Comparison of ENCODE assay signal across 17 cellular contexts in the genomic region with DNA sequence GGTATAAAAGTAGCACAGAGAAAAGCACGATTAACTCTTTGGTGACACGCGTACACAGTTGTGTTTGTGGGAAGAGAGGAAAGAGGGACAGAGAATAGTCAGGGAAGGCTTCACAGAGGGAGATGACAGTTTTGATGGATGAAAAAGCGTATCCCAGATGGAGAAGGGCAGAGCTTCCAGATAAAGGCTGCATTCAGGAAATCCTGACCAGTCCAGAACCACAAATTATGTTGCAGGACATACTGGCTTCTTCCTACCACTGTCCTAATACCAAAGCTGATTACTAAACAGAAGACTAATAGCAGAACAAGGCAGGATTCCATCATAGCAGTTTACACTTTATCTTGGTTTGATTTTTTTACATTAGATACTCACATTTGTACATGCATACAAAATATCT. TPM values are rescaled to one million over a fixed set of nuclear protein-coding genes. Genes with fewer than 3 reads are reported as not detected.
DNase-seq lines count a peak whose midpoint lies in the region; ATAC-seq and TF ChIP-seq lines count a peak whose summit lies in the region.
"Had no signal": no experiment of that assay in that cellular context is flagged by ENCODE, and none has a peak within 500 bp of the region (broad histone marks: within the 10 kb centered on the region; RNA-seq: fewer than 3 reads in every experiment).

No MANE protein-coding gene starts in this region.

- H3K36me3 ChIP-seq in neutrophil: peaks cover 61% of the 10 kb centered on the region

- H3K27ac Mint-ChIP-seq in HFFc6 (peak overlapping the region; percentile 43), T-helper 17 cell (no peak overlapping the region)
- H3K27ac Mint-ChIP-seq in effector memory CD8-positive, alpha-beta T cell: no peak overlapping the region
- H3K27ac Mint-ChIP-seq: B cell had no signal

- no peak overlapping the region for H3K4me3 Mint-ChIP-seq in HFFc6
- H3K4me3 Mint-ChIP-seq in T-helper 17 cell: peak overlapping the region; percentile 7
- no peak overlapping the region for H3K4me3 Mint-ChIP-seq in effector memory CD8-positive, alpha-beta T cell
- H3K4me3 Mint-ChIP-seq: B cell; CD4-positive, alpha-beta memory T cell had no signal

- H3K27me3 Mint-ChIP-seq in HFFc6 (ENCODE audit: insufficient read depth) (no peaks in the 10 kb centered on the region), T-helper 17 cell (no peaks in the 10 kb centered on the region)
- H3K27me3 Mint-ChIP-seq in effector memory CD8-positive, alpha-beta T cell: no peaks in the 10 kb centered on the region
- H3K27me3 Mint-ChIP-seq: B cell; CD4-positive, alpha-beta memory T cell had no signal

- no peak for ATAC-seq in T-helper 17 cell
- no peak for ATAC-seq in effector memory CD8-positive, alpha-beta T cell (replicated peaks)

- H3K4me3 ChIP-seq in neutrophil (ENCODE audit: low read depth in 1 of 2, low read length in 1 of 2): no peak overlapping the region
- H3K4me3 ChIP-seq: MG63 had no signal

- no peak for DNase-seq in HFFc6
- no peak for DNase-seq in T-helper 17 cell
- no peak for DNase-seq in epithelial cell of prostate (ENCODE audit: low read depth, low spot score)
- DNase-seq in stimulated activated CD4-positive, alpha-beta T cell treated with anti-CD3 and anti-CD28 coated beads, Interleukin-2, amount 100 ng/mL, for 48 hours: no peak
- no peak for DNase-seq in effector CD4-positive, alpha-beta T cell
- DNase-seq in effector memory CD8-positive, alpha-beta T cell: no peak
- DNase-seq in NCI-H774 (lab: John Stamatoyannopoulos, UW): no peak
- DNase-seq: CD4-positive, alpha-beta memory T cell; MG63; NCI-H1105 treated with DMSO at 0.1 percent for 48 hours; NCI-H1930; NCI-H2171; NCI-H510A treated with DMSO at 0.1 percent for 48 hours; RPMI8226 had no signal

- no peaks in the 10 kb centered on the region for H3K27me3 ChIP-seq in neutrophil
- H3K27me3 ChIP-seq: MG63 had no signal

- no peaks in the 10 kb centered on the region for H3K9me3 Mint-ChIP-seq in HFFc6
- no peaks in the 10 kb centered on the region for H3K9me3 Mint-ChIP-seq in effector memory CD8-positive, alpha-beta T cell
- H3K9me3 Mint-ChIP-seq: CD4-positive, alpha-beta memory T cell had no signal

- H3K4me1 Mint-ChIP-seq in HFFc6 (ENCODE audit: low read depth): peaks cover 49% of the 10 kb centered on the region
- peaks cover 12% of the 10 kb centered on the region for H3K4me1 Mint-ChIP-seq in T-helper 17 cell
- H3K4me1 Mint-ChIP-seq in effector memory CD8-positive, alpha-beta T cell (ENCODE audit: low read depth in 2 of 2): no peaks in the 10 kb centered on the region
- H3K4me1 Mint-ChIP-seq: B cell had no signal

- H3K27ac ChIP-seq in epithelial cell of prostate: peak overlapping the region; percentile 90
- H3K27ac ChIP-seq in neutrophil: peak overlapping the region; percentile 41
- H3K27ac ChIP-seq: KMS-11 had no signal

- TF ChIP-seq CTCF in HFFc6 (IDR thresholded peaks at IDR 0.05) (no peak), neutrophil (IDR thresholded peaks at IDR 0.05) (no peak)

- H3K36me3 Mint-ChIP-seq in HFFc6 (ENCODE audit: low read depth) (peaks cover 58% of the 10 kb centered on the region), T-helper 17 cell (ENCODE audit: low read depth) (peaks cover 21% of the 10 kb centered on the region)
- H3K36me3 Mint-ChIP-seq in effector memory CD8-positive, alpha-beta T cell (ENCODE audit: insufficient read depth): peaks cover 64% of the 10 kb centered on the region

- peaks cover 38 to 39% of the 10 kb centered on the region in 2 experiments for H3K4me1 ChIP-seq in neutrophil (ENCODE audit: control insufficient read depth in 1 of 2, insufficient read depth in 1 of 2, low read depth in 1 of 2, low read length in 1 of 2)

- H3K9me3 ChIP-seq in T-helper 17 cell (ENCODE audit: control insufficient read depth, low read length, poor library complexity, severe bottlenecking) (no peaks in the 10 kb centered on the region), neutrophil (no peaks in the 10 kb centered on the region)
- H3K9me3 ChIP-seq: MG63 had no signal

RNA-seq across cellular contexts. Expression of a gene that starts 34.5 kb away (rescaled TPM):
- total RNA-seq in HFFc6 (2021; fragmentation: NEBNext Ultra II Directional; extraction: Animal tissue kit (Norgen Biotek cat#: 25700)): 10 to 100 TPM in 1 of 6 experiments, 1 to 10 TPM in 5; 7.5 to 11.3 (median 9.4) TPM
- 10 to 100 TPM in 1 of 2 donors, 1 to 10 TPM in 1; 6.6 to 12.8 TPM for total RNA-seq in T-helper 17 cell

RNA-seq across cellular contexts. Expression of a gene that starts 35.8 kb away (rescaled TPM):
- 10 to 100 TPM; 25.2 to 29.8 (median 28.0) TPM for total RNA-seq in HFFc6 (2021; fragmentation: NEBNext Ultra II Directional; extraction: Animal tissue kit (Norgen Biotek cat#: 25700))
- 10 to 100 TPM; 19.3 to 24.0 TPM for total RNA-seq in T-helper 17 cell

RNA-seq across cellular contexts. Expression of a gene that starts 36.1 kb away (rescaled TPM):
- 10 to 100 TPM; 31.8 to 39.6 (median 36.7) TPM for total RNA-seq in HFFc6 (2021; fragmentation: NEBNext Ultra II Directional; extraction: Animal tissue kit (Norgen Biotek cat#: 25700))
- 1 to 10 TPM; 2.3 to 4.0 TPM for total RNA-seq in T-helper 17 cell

Comparison
In these comparisons a context has a peak if more than half of its experiments do, and no peak if none do; other contexts are left out.
1. RNA of a gene that starts 36.1 kb away (total RNA-seq): 31.8 to 39.6 TPM in HFFc6; 2.3 to 4.0 TPM in T-helper 17 cell; every median in the first group is over 4 times any median in the second.